ENCODE assay signal across 9 cellular contexts in genomic region chr6:37007340-37008043, GRCh38. TPM values are rescaled to one million over a fixed set of nuclear protein-coding genes. Genes with fewer than 3 reads are reported as not detected.
A peak's percentile ranks its signal among the peaks of the same experiment; 100 is the strongest.
DNase-seq lines count a peak whose midpoint lies in the region; ATAC-seq and TF ChIP-seq lines count a peak whose summit lies in the region.
"Had no signal": no experiment of that assay in that cellular context is flagged by ENCODE, and none has a peak within 500 bp of the region (broad histone marks: within the 10 kb centered on the region; RNA-seq: fewer than 3 reads in every experiment).

No MANE protein-coding gene starts in this region.

- H3K27me3 ChIP-seq in heart right ventricle, result no peaks in the 10 kb centered on the region
- H3K27me3 ChIP-seq: ascending aorta had no signal

- ATAC-seq in GM19463 (IDR thresholded peaks at IDR 0.05; ENCODE audit: unreplicated experiment), result peak; percentile 38
- ATAC-seq in heart right ventricle, result peak in 7 of 8 donors; percentile 5 to 66 (median 40)
- ATAC-seq in GM18520 (IDR thresholded peaks at IDR 0.05; ENCODE audit: unreplicated experiment), result no peak

- H3K4me3 ChIP-seq in heart right ventricle, result peak overlapping the region in 6 of 10 donors; percentile 3 to 60 (median 40)

- H3K9me3 ChIP-seq in heart right ventricle, result no peaks in the 10 kb centered on the region
- H3K9me3 ChIP-seq: ascending aorta had no signal

- intact Hi-C loops in heart right ventricle (cut with DNase I), result no loop called here

- peaks cover 0 to 8% (median 0%) of the 10 kb centered on the region in 9 donors for H3K36me3 ChIP-seq in heart right ventricle
- H3K36me3 ChIP-seq: ascending aorta had no signal

- peak overlapping the region in 4 of 10 donors; percentile 1 to 86 (median 20) for H3K27ac ChIP-seq in heart right ventricle
- peak overlapping the region; percentile 33 for H3K27ac ChIP-seq in substantia nigra (ENCODE audit: low read depth, low read length, poor library complexity, severe bottlenecking)
- H3K27ac ChIP-seq: ascending aorta had no signal

- DNase-seq in NOMO-1 (lab: John Stamatoyannopoulos, UW; ENCODE audit: unreplicated experiment in 2 of 2) (peak; percentile 84 to 91), heart right ventricle (peak in 1 of 2 donors; percentile 23), substantia nigra (lab: John Stamatoyannopoulos, UW) (peak in 17 of 49 donors; percentile 9 to 57 (median 32)), HuH-7 (ENCODE audit: low spot score) (no peak), NCI-H146 (lab: John Stamatoyannopoulos, UW) (no peak)

- peaks cover 0 to 27% (median 0%) of the 10 kb centered on the region in 9 donors for H3K4me1 ChIP-seq in heart right ventricle
- H3K4me1 ChIP-seq: ascending aorta had no signal

- WGBS in heart right ventricle, 2 donors, result 63 to 69% methylated on average over 12 of the region's 12 CpGs

- no peak for TF ChIP-seq CTCF in heart right ventricle (IDR thresholded peaks at IDR 0.05)

RNA-seq across cellular contexts. Expression of gene FGD2, which starts 2.0 kb away (rescaled TPM):
- 10 to 100 TPM in 1 of 10 donors, 1 to 10 TPM in 9; 1.0 to 22.1 (median 2.0) TPM for total RNA-seq in heart right ventricle
- polyA plus RNA-seq in heart right ventricle, result 1 to 10 TPM; 2.8 to 6.7 TPM
- total RNA-seq: M059J had no signal

RNA-seq across cellular contexts. Expression of gene MTCH1, which starts 21.5 kb away (rescaled TPM):
- total RNA-seq in heart right ventricle, result 100 to 1,000 TPM; 127 to 296 (median 156) TPM
- polyA plus RNA-seq in heart right ventricle, result 100 to 1,000 TPM in 1 of 2 donors, 10 to 100 TPM in 1; 82.6 to 341 TPM

RNA-seq across cellular contexts. Expression of gene PI16, which starts 53.0 kb away (rescaled TPM):
- total RNA-seq in heart right ventricle, result 10 to 100 TPM in 9 of 10 donors, 1 to 10 TPM in 1; 4.4 to 38.9 (median 18.7) TPM
- 10 to 100 TPM in 1 of 2 donors, 1 to 10 TPM in 1; 6.3 to 38.6 TPM for polyA plus RNA-seq in heart right ventricle
- total RNA-seq: M059J had no signal

Comparison
In these comparisons a context has a peak if more than half of its experiments do, and no peak if none do; other contexts are left out.
1. DNase-seq: peak in NOMO-1 (2 of 2); none in HuH-7 (single experiment) and NCI-H146 (single experiment).